9 cellular contexts compared by ENCODE assay signal in the genomic region with DNA sequence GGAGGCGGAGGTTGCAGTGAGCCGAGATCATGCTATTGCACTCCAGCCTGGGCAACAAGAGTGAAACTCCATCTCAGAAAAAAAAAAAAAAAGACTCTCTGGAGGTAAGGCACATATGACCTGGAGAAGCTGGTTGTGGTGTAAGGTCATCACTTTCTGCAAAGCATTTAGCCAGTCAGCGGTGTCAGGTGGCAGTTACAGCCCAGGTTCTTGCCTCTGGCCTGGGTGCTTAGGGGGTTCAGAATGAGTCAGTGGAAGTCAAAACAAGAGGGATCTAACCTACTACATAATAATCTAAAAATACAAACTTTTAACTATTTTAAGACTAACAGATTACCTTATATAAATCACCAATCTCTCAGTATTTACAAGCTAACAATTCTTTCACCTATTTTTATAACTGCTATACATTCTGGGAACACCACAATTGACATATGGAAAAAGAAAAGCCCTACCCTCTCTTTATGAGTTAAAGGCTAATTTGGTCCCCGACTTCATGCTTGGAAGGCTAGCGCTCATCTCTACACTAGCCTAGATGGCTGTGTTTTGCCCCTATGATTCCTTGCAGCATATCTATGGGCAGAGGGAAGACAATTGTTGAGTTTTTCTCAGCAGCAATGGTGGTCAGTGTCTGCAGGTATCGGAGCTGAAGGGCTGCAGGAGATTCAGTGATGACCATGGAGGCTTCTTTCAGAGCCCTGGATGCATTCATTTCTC. TPM values are rescaled to one million over a fixed set of nuclear protein-coding genes. Genes with fewer than 3 reads are reported as not detected.
DNase-seq lines count a peak whose midpoint lies in the region; ATAC-seq and TF ChIP-seq lines count a peak whose summit lies in the region.
"Had no signal": no experiment of that assay in that cellular context is flagged by ENCODE, and none has a peak within 500 bp of the region (broad histone marks: within the 10 kb centered on the region; RNA-seq: fewer than 3 reads in every experiment).

No MANE protein-coding gene starts in this region.

- H2AFZ ChIP-seq in HCT116 (ENCODE audit: low read depth, low read length, poor library complexity, severe bottlenecking) (no peak overlapping the region), neuronal stem cell (ENCODE audit: low read length) (no peak overlapping the region)

- no peak overlapping the region for H2BK15ac ChIP-seq in neuronal stem cell (ENCODE audit: low read length)

- H3K23ac ChIP-seq in neuronal stem cell (ENCODE audit: low read depth, low read length, poor library complexity), result no peak overlapping the region

- H2AK5ac ChIP-seq in neuronal stem cell (ENCODE audit: low read depth, low read length), result no peak overlapping the region

- no peak overlapping the region for H2BK12ac ChIP-seq in neuronal stem cell (ENCODE audit: low read length)

- intact Hi-C loops in HCT116 (cut with micrococcal nuclease), result no loop called here

- TF ChIP-seq RAD21 in HCT116 (IDR thresholded peaks at IDR 0.05; ENCODE audit: low read depth), result no peak

- no peak overlapping the region for H3K4me3 ChIP-seq in HCT116 (replicated peaks in 1 of 2; ENCODE audit: low read depth in 1 of 2, low read length in 2 of 2)
- H3K4me3 ChIP-seq in skeletal muscle tissue (ENCODE audit: low read length in 3 of 3), result no peak overlapping the region
- H3K4me3 ChIP-seq in neuronal stem cell (ENCODE audit: low read length in 2 of 2), result no peak overlapping the region

- CTCF ChIA-PET in HCT116 (lab: Charles Lee), result interaction anchor here (1.7 kb wide), 1 partner anchor 21 kb away, joined by 9 read pairs; no protein-coding TSS in a partner anchor

- H3K14ac ChIP-seq in neuronal stem cell (ENCODE audit: low read length), result no peak overlapping the region

- no peaks in the 10 kb centered on the region for H3K79me1 ChIP-seq in neuronal stem cell (ENCODE audit: low read depth, low read length)

- ATAC-seq in GM18873 (IDR thresholded peaks at IDR 0.05; ENCODE audit: low FRiP score, unreplicated experiment), result peak; percentile 83
- no peak for ATAC-seq in HCT116
- peak; percentile 80 for ATAC-seq in HG03571 (IDR thresholded peaks at IDR 0.05; ENCODE audit: unreplicated experiment)

- H3K9me2 ChIP-seq in HCT116 (ENCODE audit: insufficient read depth), result no peaks in the 10 kb centered on the region

- no peak overlapping the region for H3K4ac ChIP-seq in neuronal stem cell (ENCODE audit: low read length)

- no peak overlapping the region for H2BK120ac ChIP-seq in neuronal stem cell (ENCODE audit: low read depth, low read length)

- H3K79me2 ChIP-seq in HCT116 (ENCODE audit: insufficient read depth, low read length), result no peaks in the 10 kb centered on the region

- no peak for TF ChIP-seq CTCF in HCT116 (IDR thresholded peaks at IDR 0.05 in 2 of 3, conservative IDR thresholded peaks at IDR 0.05 in 1 of 3; ENCODE audit: borderline replicate concordance in 1 of 3, insufficient read depth in 1 of 3, low read depth in 2 of 3, low read length in 2 of 3)

- H4K8ac ChIP-seq in neuronal stem cell (ENCODE audit: low read depth, low read length), result no peak overlapping the region

- H3K4me1 ChIP-seq in HCT116 (ENCODE audit: control insufficient read depth in 1 of 2, insufficient read depth in 2 of 2, low read length in 2 of 2) (no peaks in the 10 kb centered on the region), skeletal muscle tissue (ENCODE audit: control insufficient read depth in 3 of 3, insufficient read depth in 3 of 3, low read length in 3 of 3) (peaks cover 28 to 45% (median 37%) of the 10 kb centered on the region in 3 donors), neuronal stem cell (ENCODE audit: control insufficient read depth in 2 of 2, insufficient read depth in 1 of 2, low read depth in 1 of 2, low read length in 2 of 2) (no peaks in the 10 kb centered on the region)

- H3K9ac ChIP-seq in HCT116 (ENCODE audit: low read length), result no peak overlapping the region
- H3K9ac ChIP-seq in skeletal muscle tissue (ENCODE audit: low read depth in 1 of 3, low read length in 3 of 3), result no peak overlapping the region
- H3K9ac ChIP-seq in neuronal stem cell (ENCODE audit: low read depth, low read length, poor library complexity), result no peak overlapping the region

- no peaks in the 10 kb centered on the region for H3K36me3 ChIP-seq in HCT116 (ENCODE audit: control insufficient read depth in 1 of 2, insufficient read depth in 2 of 2, low read length in 2 of 2)
- H3K36me3 ChIP-seq in skeletal muscle tissue (ENCODE audit: control insufficient read depth in 3 of 3, insufficient read depth in 3 of 3, low read length in 3 of 3), result peaks cover 11 to 23% (median 14%) of the 10 kb centered on the region in 3 donors
- peaks cover 0 to 3% of the 10 kb centered on the region in 2 donors for H3K36me3 ChIP-seq in neuronal stem cell (replicated peaks in 1 of 2; ENCODE audit: control insufficient read depth in 2 of 2, insufficient read depth in 2 of 2, low read length in 2 of 2)

- no peak overlapping the region for H3K18ac ChIP-seq in neuronal stem cell (ENCODE audit: low read length)

- H4K20me1 ChIP-seq in HCT116 (ENCODE audit: insufficient read depth), result no peaks in the 10 kb centered on the region

- H3K9me3 ChIP-seq in HCT116 (ENCODE audit: control insufficient read depth in 1 of 2, insufficient read depth in 1 of 2, low read depth in 1 of 2, low read length in 2 of 2) (no peaks in the 10 kb centered on the region), skeletal muscle tissue (ENCODE audit: control insufficient read depth in 3 of 3, low read length in 3 of 3) (no peaks in the 10 kb centered on the region), neuronal stem cell (replicated peaks in 1 of 2; ENCODE audit: control insufficient read depth in 2 of 2, insufficient read depth in 1 of 2, low read depth in 1 of 2, low read length in 2 of 2) (no peaks in the 10 kb centered on the region)

- no peaks in the 10 kb centered on the region for H3K27me3 ChIP-seq in HCT116 (ENCODE audit: insufficient read depth, low read length)
- no peaks in the 10 kb centered on the region for H3K27me3 ChIP-seq in skeletal muscle tissue (ENCODE audit: control insufficient read depth in 3 of 3, insufficient read depth in 3 of 3, low read length in 3 of 3)
- H3K27me3 ChIP-seq in neuronal stem cell (ENCODE audit: control insufficient read depth in 3 of 3, insufficient read depth in 3 of 3, low read depth in 1 of 3, low read length in 3 of 3), result no peaks in the 10 kb centered on the region

- POLR2A ChIA-PET in HCT116 (lab: Charles Lee), result no interaction called here

- TF ChIP-seq POLR2A in HCT116 (IDR thresholded peaks at IDR 0.05; ENCODE audit: borderline replicate concordance, extremely low read depth, insufficient read depth, insufficient read length), result no peak

- WGBS in neuronal stem cell (ENCODE audit: extremely low coverage in 2 of 2, insufficient read length in 2 of 2, insufficient replicate concordance in 1 of 2), 2 donors, result no CpG with 5 or more reads among the region's 6 CpGs

- no peak overlapping the region for H4K91ac ChIP-seq in neuronal stem cell (ENCODE audit: low read depth, low read length, poor library complexity)

- BruUV-seq in HCT116 (replicated peaks; lab: Mats Ljungman, UMichigan), result TSS peak; percentile 43

- RAD21 ChIA-PET in HCT116 (lab: Charles Lee; ENCODE audit: low non-redundant PET in 1 of 2, low total read pairs in 2 of 2, uncharacterized antibody in 2 of 2, unreplicated experiment in 2 of 2), result no interaction called here

- H3K4me2 ChIP-seq in HCT116 (ENCODE audit: low read length) (no peak overlapping the region), neuronal stem cell (ENCODE audit: insufficient read depth, low read length, poor library complexity, severe bottlenecking) (no peak overlapping the region)

- DNase-seq in HCT116 (ENCODE audit: low read depth, low spot score) (no peak), COR-L47 (lab: John Stamatoyannopoulos, UW) (no peak), NCI-H128 (lab: John Stamatoyannopoulos, UW; ENCODE audit: unreplicated experiment) (no peak), neuronal stem cell (ENCODE audit: low spot score) (no peak)
- DNase-seq: activated CD4-positive, alpha-beta T cell treated with anti-CD3 and anti-CD28 coated beads, Interleukin-2, amount 50 U/mL, for 4 hours; NCI-H774 had no signal

- H3K27ac ChIP-seq in HCT116 (ENCODE audit: low read depth, low read length) (no peak overlapping the region), skeletal muscle tissue (ENCODE audit: low read depth, low read length) (peak overlapping the region; percentile 64), neuronal stem cell (replicated peaks; ENCODE audit: low read length) (no peak overlapping the region)

- H2BK5ac ChIP-seq in neuronal stem cell (ENCODE audit: low read length), result no peak overlapping the region

TF ChIP-seq in HCT116, 20 proteins besides CTCF, POLR2A, EP300 and RAD21:
- TF ChIP-seq JUND (IDR thresholded peaks at IDR 0.05) (no peak), ZFX (IDR thresholded peaks at IDR 0.05) (no peak), POLR2AphosphoS5 (IDR thresholded peaks at IDR 0.05; ENCODE audit: low read depth, low read length) (no peak), ZNF274 (IDR thresholded peaks at IDR 0.05; ENCODE audit: low read depth, low read length) (no peak), SIN3A (IDR thresholded peaks at IDR 0.05; ENCODE audit: low read depth) (no peak)
- TF ChIP-seq, protein P1, sequence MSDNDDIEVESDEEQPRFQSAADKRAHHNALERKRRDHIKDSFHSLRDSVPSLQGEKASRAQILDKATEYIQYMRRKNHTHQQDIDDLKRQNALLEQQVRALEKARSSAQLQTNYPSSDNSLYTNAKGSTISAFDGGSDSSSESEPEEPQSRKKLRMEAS (IDR thresholded peaks at IDR 0.05), result no peak

RNA-seq across cellular contexts. Expression of a gene that starts 29.2 kb away (rescaled TPM):
- total RNA-seq in HCT116 (2021; ENCODE audit: unreplicated experiment) (22.4 TPM), skeletal muscle tissue (76.7 TPM)
- polyA plus RNA-seq in HCT116 (2012), result 13.6 and 16.1 TPM in 2 replicates
- 29.9 TPM for polyA plus RNA-seq in neuronal stem cell (2013, experiment 1 of 2)
- polyA plus RNA-seq in neuronal stem cell (2013, experiment 2 of 2), result 33.0 TPM
